In genomic region chr19:33235269-33235995, GRCh38 we compare ENCODE assay signal across 1 cellular context.
TF ChIP-seq lines count a peak whose summit lies in the region.

No MANE protein-coding gene starts in this region.

TF ChIP-seq in endothelial cell of umbilical vein, 7 proteins besides CTCF, POLR2A, EP300 and RAD21 (continued from another document):
- TF ChIP-seq MAX (IDR thresholded peaks at IDR 0.05; ENCODE audit: insufficient read depth, insufficient read length): no peak
- TF ChIP-seq JUN (IDR thresholded peaks at IDR 0.05; ENCODE audit: borderline replicate concordance, insufficient read depth, insufficient read length, low read depth): no peak
TF ChIP-seq in endothelial cell of umbilical vein: peak in this region for 0.
